ENCODE assay signal across 8 cellular contexts in the genomic region with DNA sequence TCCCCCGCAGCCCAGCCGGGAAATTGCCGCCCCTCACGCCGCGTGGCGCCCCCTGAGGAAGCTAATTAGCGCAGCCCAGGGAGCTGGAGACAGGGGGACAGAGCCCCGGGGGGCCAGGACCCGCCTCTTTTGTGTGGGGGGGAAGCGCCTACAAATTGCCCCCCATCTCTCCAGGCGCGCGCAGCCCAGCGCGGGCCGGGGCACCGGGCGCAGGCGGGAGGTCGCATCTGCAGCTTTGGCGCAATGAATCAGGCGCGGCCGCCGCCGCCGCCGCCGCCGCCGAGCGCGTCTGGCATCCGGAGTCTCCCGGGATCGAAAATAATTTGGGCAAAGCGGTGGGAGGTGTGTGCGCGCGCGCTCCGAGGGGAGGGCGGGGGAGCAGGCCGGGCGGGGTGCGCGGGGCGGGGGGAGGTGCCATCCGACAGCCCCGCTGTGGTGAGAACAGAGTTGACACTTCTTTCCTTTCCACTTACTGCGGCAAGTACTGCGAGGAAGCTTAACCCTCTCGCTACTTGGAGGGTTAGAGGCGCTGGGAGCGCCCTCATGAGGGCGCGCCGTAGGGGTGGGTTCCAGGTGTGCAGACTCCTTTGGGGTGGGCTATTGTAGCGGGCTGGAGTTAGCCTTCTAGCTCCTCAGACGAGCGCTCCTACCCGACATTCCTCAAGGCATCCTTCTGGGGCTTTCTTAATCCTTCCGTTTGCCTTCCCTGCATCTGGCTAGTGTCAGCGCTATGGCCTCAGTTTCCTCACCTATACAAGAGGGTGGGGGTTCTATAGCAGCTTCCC.
DNase-seq lines count a peak whose midpoint lies in the region; ATAC-seq, FAIRE-seq and TF ChIP-seq lines count a peak whose summit lies in the region.

No MANE protein-coding gene starts in this region.

- 0 out of 2 replicates have a peak overlapping the region, but pooled peaks have one; percentile 17 for H3K27ac ChIP-seq in Panc1 (ENCODE audit: low read length)

- CTCF ChIA-PET in Panc1 (lab: Charles Lee): interaction anchor here (0.7 to 1.1 kb wide), 3 partner anchors 9 to 63 kb away, joined by 3 to 7 read pairs (median 4); partner anchors contain the start of gene CXXC5

- H3K9me3 Mint-ChIP-seq in osteocyte (ENCODE audit: unreplicated experiment): no peaks in the 10 kb centered on the region

- POLR2A ChIA-PET in Panc1 (lab: Charles Lee): interaction anchor here (0.6 kb wide), 2 partner anchors 12 to 228 kb away, joined by 3 to 6 read pairs; partner anchors contain the start of gene STING1

- H3K36me3 ChIP-seq in Panc1 (ENCODE audit: control insufficient read depth, insufficient read depth, low read length): no peaks in the 10 kb centered on the region

- in situ Hi-C loops in Panc1 (cut with HindIII; ENCODE audit: low pct_unique_long_range_greater_than_20kb, low sequenced_read_pairs): no loop called here

- no peaks in the 10 kb centered on the region for H3K27me3 Mint-ChIP-seq in osteocyte (ENCODE audit: unreplicated experiment)

- H3K4me1 Mint-ChIP-seq in osteocyte (ENCODE audit: unreplicated experiment): peaks cover 53% of the 10 kb centered on the region

- H3K36me3 Mint-ChIP-seq in osteocyte (ENCODE audit: unreplicated experiment): no peaks in the 10 kb centered on the region

- FAIRE-seq in urothelium cell line (lab: Jason Lieb, UNC): no peak

- H3K4me3 Mint-ChIP-seq in osteocyte (ENCODE audit: unreplicated experiment): peak overlapping the region; percentile 65

- BruUV-seq in Panc1 (replicated peaks; lab: Mats Ljungman, UMichigan): no TSS peak

- peak overlapping the region; percentile 90 for H3K27ac Mint-ChIP-seq in osteocyte (ENCODE audit: unreplicated experiment)

- H3K4me3 ChIP-seq in Panc1 (ENCODE audit: low read depth in 2 of 2, low read length in 2 of 2): peak overlapping the region; percentile 57 to 62

- H3K27me3 ChIP-seq in Panc1 (ENCODE audit: control insufficient read depth, insufficient read depth, low read length): no peaks in the 10 kb centered on the region

- peaks cover 26% of the 10 kb centered on the region for H3K4me1 ChIP-seq in Panc1 (ENCODE audit: control insufficient read depth, insufficient read depth, low read length)

- DNase-seq in DMS53 (lab: John Stamatoyannopoulos, UW) (peak; percentile 79), Panc1 (ENCODE audit: low read depth, low spot score) (no peak), globus pallidus (ENCODE audit: low spot score) (peak; percentile 64), osteocyte (ENCODE audit: extremely low spot score, unreplicated experiment) (peak; percentile 92), urothelium cell line (ENCODE audit: low spot score) (peak; percentile 61)
- DNase-seq in activated gamma-delta T cell treated with anti-CD3 and anti-CD28 coated beads, Interleukin-2, amount 50 U/mL, for 16 hours (ENCODE audit: low read depth): peak; percentile 48

- TF ChIP-seq CTCF in Panc1 (IDR thresholded peaks at IDR 0.05) (no peak; the same call in 1 of the 2 replicates), osteocyte (IDR thresholded peaks at IDR 0.05) (peak; percentile 44)

- H3K9me3 ChIP-seq in Panc1 (ENCODE audit: control insufficient read depth, insufficient read depth, low read depth, low read length): no peaks in the 10 kb centered on the region

- intact Hi-C loops in Panc1 (cut with micrococcal nuclease; ENCODE audit: unreplicated experiment): no loop called here

- ATAC-seq in HG02981 (IDR thresholded peaks at IDR 0.05; ENCODE audit: unreplicated experiment): peak; percentile 35
- ATAC-seq in Panc1: peak; percentile 52
- ATAC-seq in GM21528 (IDR thresholded peaks at IDR 0.05; ENCODE audit: low FRiP score, unreplicated experiment): no peak
